18 cellular contexts compared by ENCODE assay signal in genomic region chr9:123946257-123946855, GRCh38.
"Had no signal": no experiment of that assay in that cellular context is flagged by ENCODE, and none has a peak within 500 bp of the region (broad histone marks: within the 10 kb centered on the region; RNA-seq: fewer than 3 reads in every experiment).

No MANE protein-coding gene starts in this region.

- H3K27ac ChIP-seq: dorsolateral prefrontal cortex, heart left ventricle, neutrophil, psoas muscle, sigmoid colon, skin epidermis, stomach, thoracic aorta had no signal

- H3K27ac Mint-ChIP-seq: naive thymus-derived CD4-positive, alpha-beta T cell; type B pancreatic cell had no signal

- H3K36me3 ChIP-seq: heart left ventricle, neutrophil, sigmoid colon, stomach, thoracic aorta had no signal

- H3K4me3 Mint-ChIP-seq: naive thymus-derived CD4-positive, alpha-beta T cell; type B pancreatic cell had no signal

- H3K27me3 ChIP-seq: dorsolateral prefrontal cortex, neutrophil, sigmoid colon had no signal

- H3K4me1 Mint-ChIP-seq: naive thymus-derived CD4-positive, alpha-beta T cell had no signal

- H3K4me3 ChIP-seq: dorsolateral prefrontal cortex, heart left ventricle, psoas muscle, sigmoid colon, skin epidermis, stomach, thoracic aorta had no signal

- H3K9me3 ChIP-seq: heart left ventricle, neutrophil, psoas muscle, sigmoid colon, stomach, thoracic aorta had no signal

- H3K9me3 Mint-ChIP-seq: type B pancreatic cell had no signal

- H3K4me1 ChIP-seq: heart left ventricle, psoas muscle, sigmoid colon, stomach had no signal

- H3K36me3 Mint-ChIP-seq: naive thymus-derived CD4-positive, alpha-beta T cell; type B pancreatic cell had no signal

- ATAC-seq: heart left ventricle; naive thymus-derived CD4-positive, alpha-beta T cell; psoas muscle had no signal

- DNase-seq: cortex of kidney; dorsolateral prefrontal cortex; effector CD8-positive, alpha-beta T cell; heart left ventricle; hypothalamus; kidney glomerular epithelial cell; naive thymus-derived CD4-positive, alpha-beta T cell; psoas muscle; retina; sigmoid colon; stimulated activated CD4-positive, alpha-beta T cell treated with anti-CD3 and anti-CD28 coated beads, Interleukin-12 subunit alpha, Interleukin-12 subunit beta, amount 100 ng/mL, for 4 hours; stimulated activated naive CD4-positive, alpha-beta T cell; stomach; substantia nigra had no signal
